18 cellular contexts compared by ENCODE assay signal in the genomic region with DNA sequence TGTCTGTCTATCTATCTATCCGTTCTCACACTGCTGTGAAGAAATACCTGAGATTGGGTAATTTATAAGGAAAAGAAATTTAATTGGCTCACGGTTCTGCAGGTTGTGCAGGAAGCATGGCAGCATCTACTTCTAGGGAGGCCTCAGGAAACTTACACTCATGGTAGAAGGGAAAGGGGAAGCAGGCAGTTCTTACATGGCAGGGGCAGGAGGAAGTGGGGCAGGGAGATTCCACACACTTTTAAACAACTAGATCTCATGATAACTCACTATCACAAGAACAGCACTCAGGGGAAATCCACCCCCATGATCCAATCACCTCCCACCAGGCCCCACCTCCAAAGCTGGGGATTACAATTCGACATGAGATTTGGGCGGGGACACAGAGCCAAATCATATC.
"Had no signal": no experiment of that assay in that cellular context is flagged by ENCODE, and none has a peak within 500 bp of the region (broad histone marks: within the 10 kb centered on the region; RNA-seq: fewer than 3 reads in every experiment).

No MANE protein-coding gene starts in this region.

- H3K36me3 ChIP-seq: heart right ventricle, tibial nerve, upper lobe of right lung had no signal

- ATAC-seq: esophagus mucosa; heart right ventricle; left lobe of liver; naive thymus-derived CD8-positive, alpha-beta T cell; stimulated activated naive CD8-positive, alpha-beta T cell treated with anti-CD3 and anti-CD28 coated beads, Interleukin-15, Interleukin-2, amounts not matched to agents 100 U/mL and 50 U/mL, for 24 hours; upper lobe of right lung had no signal

- H3K9me3 ChIP-seq: heart right ventricle, testis, tibial nerve, upper lobe of right lung had no signal

- H3K4me1 ChIP-seq: heart right ventricle, testis, tibial nerve, upper lobe of right lung had no signal

- H3K4me3 Mint-ChIP-seq: naive thymus-derived CD8-positive, alpha-beta T cell; neural crest cell had no signal

- FAIRE-seq: endometrium, frontal cortex, small intestine had no signal

- H3K9me3 Mint-ChIP-seq: naive thymus-derived CD8-positive, alpha-beta T cell; neural crest cell had no signal

- H3K4me3 ChIP-seq: heart right ventricle, testis, tibial nerve, upper lobe of right lung had no signal

- H3K36me3 Mint-ChIP-seq: naive thymus-derived CD8-positive, alpha-beta T cell had no signal

- H3K27me3 ChIP-seq: heart right ventricle, testis, tibial nerve, upper lobe of right lung had no signal

- DNase-seq: effector memory CD4-positive, alpha-beta T cell; heart right ventricle; hypothalamus; islet precursor cell; mammary epithelial cell; naive thymus-derived CD8-positive, alpha-beta T cell; posterior cingulate gyrus; small intestine; stimulated activated CD4-positive, alpha-beta T cell treated with anti-CD3 and anti-CD28 coated beads, Interleukin-12 subunit alpha, Interleukin-12 subunit beta, amount 100 ng/mL, for 4 hours; stimulated activated naive CD8-positive, alpha-beta T cell treated with anti-CD3 and anti-CD28 coated beads, Interleukin-15, Interleukin-2, amounts not matched to agents 100 U/mL and 50 U/mL, for 24 hours; testis; upper lobe of right lung had no signal

- H3K27ac ChIP-seq: heart right ventricle, testis, tibial nerve, upper lobe of right lung had no signal

- H3K4me1 Mint-ChIP-seq: naive thymus-derived CD8-positive, alpha-beta T cell; neural crest cell had no signal
